ENCODE assay signal across 19 cellular contexts in genomic region chr1:167171286-167171929, GRCh38. TPM values are rescaled to one million over a fixed set of nuclear protein-coding genes. Genes with fewer than 3 reads are reported as not detected.
DNase-seq lines count a peak whose midpoint lies in the region; ATAC-seq and TF ChIP-seq lines count a peak whose summit lies in the region.
"Had no signal": no experiment of that assay in that cellular context is flagged by ENCODE, and none has a peak within 500 bp of the region (broad histone marks: within the 10 kb centered on the region; RNA-seq: fewer than 3 reads in every experiment).

No MANE protein-coding gene starts in this region.

- in situ Hi-C loops in brain microvascular endothelial cell (cut with HindIII; ENCODE audit: low pct_ligation_motif_present, low sequenced_read_pairs), result no loop called here

- no peaks in the 10 kb centered on the region for H3K36me3 ChIP-seq in A673 (ENCODE audit: insufficient read depth, low read length, poor library complexity, severe bottlenecking)
- H3K36me3 ChIP-seq in Loucy (ENCODE audit: insufficient read depth, low read length), result no peaks in the 10 kb centered on the region
- no peaks in the 10 kb centered on the region for H3K36me3 ChIP-seq in brain microvascular endothelial cell (replicated peaks)
- no peaks in the 10 kb centered on the region for H3K36me3 ChIP-seq in upper lobe of left lung
- H3K36me3 ChIP-seq: left ventricle myocardium inferior, suprapubic skin had no signal

- TF ChIP-seq EP300 in upper lobe of left lung (IDR thresholded peaks at IDR 0.05), result no peak

- no peaks in the 10 kb centered on the region for H3K79me2 ChIP-seq in Loucy (ENCODE audit: insufficient read depth, low read length)

- H3K27ac ChIP-seq in A673 (ENCODE audit: low read depth, low read length, poor library complexity, severe bottlenecking) (no peak overlapping the region), brain microvascular endothelial cell (no peak overlapping the region), upper lobe of left lung (no peak overlapping the region)
- H3K27ac ChIP-seq: left ventricle myocardium inferior, psoas muscle, suprapubic skin had no signal

- TF ChIP-seq POLR2A in upper lobe of left lung (IDR thresholded peaks at IDR 0.05), result no peak

- no peak for TF ChIP-seq CTCF in A673 (conservative IDR thresholded peaks at IDR 0.05; ENCODE audit: low read depth, low read length)
- peak; percentile 32; the same call in 1 of the 2 replicates for TF ChIP-seq CTCF in Loucy (conservative IDR thresholded peaks at IDR 0.05; ENCODE audit: low read length)
- TF ChIP-seq CTCF in brain microvascular endothelial cell (IDR thresholded peaks at IDR 0.05; ENCODE audit: low read depth, low read length, missing control alignments), result no peak
- no peak for TF ChIP-seq CTCF in upper lobe of left lung (IDR thresholded peaks at IDR 0.05)

- WGBS in upper lobe of left lung, 2 donors, result 92 to 94% methylated on average over 7 of the region's 7 CpGs

- H3K9me3 ChIP-seq in A673 (ENCODE audit: low read depth, low read length, poor library complexity, severe bottlenecking) (no peaks in the 10 kb centered on the region), Loucy (ENCODE audit: insufficient read depth, low read depth, low read length) (no peaks in the 10 kb centered on the region), upper lobe of left lung (peaks cover 0 to 6% (median 0%) of the 10 kb centered on the region in 4 donors)
- H3K9me3 ChIP-seq: left ventricle myocardium inferior, psoas muscle, suprapubic skin had no signal

- H3K4me2 ChIP-seq in Loucy (ENCODE audit: low read depth, low read length, poor library complexity, severe bottlenecking), result no peak overlapping the region

- H4K20me1 ChIP-seq in Loucy (ENCODE audit: insufficient read depth, low read length, poor library complexity, severe bottlenecking), result no peaks in the 10 kb centered on the region

- ATAC-seq in HG02870 (IDR thresholded peaks at IDR 0.05; ENCODE audit: unreplicated experiment) (no peak), GM19467 (IDR thresholded peaks at IDR 0.05; ENCODE audit: unreplicated experiment) (no peak), upper lobe of left lung (ENCODE audit: low FRiP score in 2 of 2) (no peak)
- ATAC-seq: naive thymus-derived CD8-positive, alpha-beta T cell; T-helper 17 cell had no signal

- CTCF ChIA-PET in A673 (lab: Charles Lee), result no interaction called here

- H3K4me3 ChIP-seq in A673 (ENCODE audit: low read depth, low read length, poor library complexity, severe bottlenecking) (no peak overlapping the region), Loucy (ENCODE audit: low read length, poor library complexity, severe bottlenecking) (no peak overlapping the region), brain microvascular endothelial cell (ENCODE audit: low read depth, low read length) (no peak overlapping the region), upper lobe of left lung (no peak overlapping the region)
- H3K4me3 ChIP-seq: left ventricle myocardium inferior, psoas muscle, suprapubic skin had no signal

- no peaks in the 10 kb centered on the region for H3K9me2 ChIP-seq in Loucy (replicated peaks; ENCODE audit: low read depth, low read length)

- H3K4me1 ChIP-seq in A673 (ENCODE audit: insufficient read depth, low read length, poor library complexity, severe bottlenecking) (peaks cover 34% of the 10 kb centered on the region), Loucy (ENCODE audit: insufficient read depth, low read length, poor library complexity, severe bottlenecking) (peaks cover 49% of the 10 kb centered on the region), upper lobe of left lung (no peaks in the 10 kb centered on the region)
- H3K4me1 ChIP-seq: left ventricle myocardium inferior, psoas muscle, suprapubic skin had no signal

- no peaks in the 10 kb centered on the region for H3F3A ChIP-seq in Loucy (ENCODE audit: low read depth)

- BruUV-seq in A673 (replicated peaks; lab: Mats Ljungman, UMichigan), result no TSS peak

- H3K27me3 ChIP-seq in A673 (replicated peaks; ENCODE audit: insufficient read depth, low read depth, low read length, poor library complexity) (no peaks in the 10 kb centered on the region), Loucy (ENCODE audit: insufficient read depth, low read length, poor library complexity, severe bottlenecking) (no peaks in the 10 kb centered on the region), brain microvascular endothelial cell (replicated peaks) (no peaks in the 10 kb centered on the region), upper lobe of left lung (no peaks in the 10 kb centered on the region)

- DNase-seq in A673 (ENCODE audit: low spot score) (peak; percentile 19), brain microvascular endothelial cell (peak; percentile 63), iris pigment epithelial cell (ENCODE audit: low read depth) (peak; percentile 38), T-helper 9 cell (no peak), upper lobe of left lung (no peak)
- DNase-seq: activated CD4-positive, alpha-beta T cell treated with anti-CD3 and anti-CD28 coated beads for 4 hours; activated naive CD8-positive, alpha-beta T cell treated with anti-CD3 and anti-CD28 coated beads for 36 hours; activated T-cell treated with anti-CD3 and anti-CD28 coated beads for 4 hours; GDM1; left ventricle myocardium inferior; naive thymus-derived CD8-positive, alpha-beta T cell; NCI-H2029 treated with DMSO at 0.1 percent for 48 hours; NCI-H748 treated with DMSO at 0.1 percent for 48 hours; psoas muscle; T-helper 17 cell had no signal

- no peak overlapping the region for H2AFZ ChIP-seq in Loucy (ENCODE audit: low read length)

- POLR2A ChIA-PET in A673 (lab: Charles Lee; ENCODE audit: low non-redundant PET), result no interaction called here

- intact Hi-C loops in A673 (cut with micrococcal nuclease; ENCODE audit: unreplicated experiment), result no loop called here

- H3K9ac ChIP-seq in Loucy (ENCODE audit: low read depth, low read length, poor library complexity, severe bottlenecking), result no peak overlapping the region

RNA-seq across cellular contexts. Expression of gene POU2F1, which starts 49.3 kb away (rescaled TPM):
- 25.0 and 28.3 TPM in 2 replicates for total RNA-seq in A673 (2021)
- total RNA-seq in upper lobe of left lung, result 10 to 100 TPM in 5 of 6 donors, 1 to 10 TPM in 1; 9.1 to 26.8 (median 15.6) TPM

Comparison
In these comparisons a context has a peak if more than half of its experiments do, and no peak if none do; other contexts are left out.
1. DNase-seq: peak in A673 (single experiment), brain microvascular endothelial cell (single experiment) and iris pigment epithelial cell (single experiment); none in T-helper 9 cell (single experiment) and upper lobe of left lung (0 of 2).